Comparison of ENCODE assay signal across 2 cellular contexts in the genomic region with DNA sequence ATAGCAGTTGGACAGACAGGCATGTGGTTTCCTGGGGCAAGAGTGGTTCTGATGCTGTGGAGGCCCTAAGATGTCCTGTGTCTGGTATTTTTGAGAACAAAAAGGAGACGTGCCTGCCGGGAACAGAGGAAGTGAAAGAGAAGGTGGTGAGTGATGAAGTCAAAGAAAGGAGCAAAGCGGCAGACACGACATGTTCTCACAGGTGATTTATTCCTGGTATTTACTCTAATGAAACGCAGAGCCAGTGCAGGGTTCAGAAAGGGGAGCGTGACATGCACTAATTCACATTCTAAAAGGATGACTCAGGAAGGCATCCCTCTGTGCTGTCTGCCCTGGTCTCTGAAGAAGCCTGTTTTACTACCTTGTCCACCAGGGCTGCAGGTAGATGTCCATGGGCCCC.
TF ChIP-seq lines count a peak whose summit lies in the region.

No MANE protein-coding gene starts in this region.

TF ChIP-seq in A549, 52 proteins besides CTCF, POLR2A, EP300 and RAD21:
- TF ChIP-seq, protein P1, sequence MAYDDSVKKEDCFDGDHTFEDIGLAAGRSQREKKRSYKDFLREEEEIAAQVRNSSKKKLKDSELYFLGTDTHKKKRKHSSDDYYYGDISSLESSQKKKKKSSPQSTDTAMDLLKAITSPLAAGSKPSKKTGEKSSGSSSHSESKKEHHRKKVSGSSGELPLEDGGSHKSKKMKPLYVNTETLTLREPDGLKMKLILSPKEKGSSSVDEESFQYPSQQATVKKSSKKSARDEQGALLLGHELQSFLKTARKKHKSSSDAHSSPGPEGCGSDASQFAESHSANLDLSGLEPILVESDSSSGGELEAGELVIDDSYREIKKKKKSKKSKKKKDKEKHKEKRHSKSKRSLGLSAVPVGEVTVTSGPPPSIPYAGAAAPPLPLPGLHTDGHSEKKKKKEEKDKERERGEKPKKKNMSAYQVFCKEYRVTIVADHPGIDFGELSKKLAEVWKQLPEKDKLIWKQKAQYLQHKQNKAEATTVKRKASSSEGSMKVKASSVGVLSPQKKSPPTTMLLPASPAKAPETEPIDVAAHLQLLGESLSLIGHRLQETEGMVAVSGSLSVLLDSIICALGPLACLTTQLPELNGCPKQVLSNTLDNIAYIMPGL (CRISPR knock-in tag; IDR thresholded peaks at IDR 0.05; ENCODE audit: borderline replicate concordance): no peak
- TF ChIP-seq CHD4 (IDR thresholded peaks at IDR 0.05; ENCODE audit: borderline replicate concordance) (no peak), FOSB (CRISPR knock-in tag; IDR thresholded peaks at IDR 0.05) (no peak), FOXS1 (CRISPR knock-in tag; IDR thresholded peaks at IDR 0.05) (no peak), MAZ (IDR thresholded peaks at IDR 0.05; ENCODE audit: borderline replicate concordance, low read depth, low read length) (no peak), ZNF302 (CRISPR knock-in tag; IDR thresholded peaks at IDR 0.05) (no peak), RFX5 (IDR thresholded peaks at IDR 0.05) (no peak), ZFP36 (IDR thresholded peaks at IDR 0.05; ENCODE audit: borderline replicate concordance, partially characterized antibody) (no peak), PHF8 (IDR thresholded peaks at IDR 0.05; ENCODE audit: borderline replicate concordance, low read depth) (no peak), JUNB (IDR thresholded peaks at IDR 0.05) (no peak), RARB (CRISPR knock-in tag; IDR thresholded peaks at IDR 0.05) (no peak), HDAC2 (IDR thresholded peaks at IDR 0.05) (no peak), TFCP2L1 (CRISPR knock-in tag; IDR thresholded peaks at IDR 0.05) (no peak), BHLHE40 (IDR thresholded peaks at IDR 0.05; ENCODE audit: low read depth, low read length) (no peak)
- TF ChIP-seq, protein P2, sequence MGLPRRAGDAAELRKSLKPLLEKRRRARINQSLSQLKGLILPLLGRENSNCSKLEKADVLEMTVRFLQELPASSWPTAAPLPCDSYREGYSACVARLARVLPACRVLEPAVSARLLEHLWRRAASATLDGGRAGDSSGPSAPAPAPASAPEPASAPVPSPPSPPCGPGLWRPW (IDR thresholded peaks at IDR 0.05): no peak
- TF ChIP-seq, protein P3, sequence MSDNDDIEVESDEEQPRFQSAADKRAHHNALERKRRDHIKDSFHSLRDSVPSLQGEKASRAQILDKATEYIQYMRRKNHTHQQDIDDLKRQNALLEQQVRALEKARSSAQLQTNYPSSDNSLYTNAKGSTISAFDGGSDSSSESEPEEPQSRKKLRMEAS (IDR thresholded peaks at IDR 0.05): no peak

TF ChIP-seq in HCT116, 20 proteins besides CTCF, POLR2A, EP300 and RAD21 (continued from another document):
- TF ChIP-seq ZBTB33 (IDR thresholded peaks at IDR 0.05; ENCODE audit: extremely low read depth, insufficient replicate concordance, low read length) (no peak), SP1 (IDR thresholded peaks at IDR 0.05; ENCODE audit: low read depth) (peak; percentile 54), FOSL1 (IDR thresholded peaks at IDR 0.05; ENCODE audit: low read depth) (peak; percentile 73), JUND (IDR thresholded peaks at IDR 0.05) (peak; percentile 81), ATF3 (IDR thresholded peaks at IDR 0.05) (no peak), SRF (IDR thresholded peaks at IDR 0.05; ENCODE audit: low read depth) (peak; percentile 14; the same call in 1 of the 2 replicates)
- TF ChIP-seq, protein P3 (IDR thresholded peaks at IDR 0.05): peak; percentile 46; the same call in 1 of the 2 replicates
- TF ChIP-seq, protein P4, sequence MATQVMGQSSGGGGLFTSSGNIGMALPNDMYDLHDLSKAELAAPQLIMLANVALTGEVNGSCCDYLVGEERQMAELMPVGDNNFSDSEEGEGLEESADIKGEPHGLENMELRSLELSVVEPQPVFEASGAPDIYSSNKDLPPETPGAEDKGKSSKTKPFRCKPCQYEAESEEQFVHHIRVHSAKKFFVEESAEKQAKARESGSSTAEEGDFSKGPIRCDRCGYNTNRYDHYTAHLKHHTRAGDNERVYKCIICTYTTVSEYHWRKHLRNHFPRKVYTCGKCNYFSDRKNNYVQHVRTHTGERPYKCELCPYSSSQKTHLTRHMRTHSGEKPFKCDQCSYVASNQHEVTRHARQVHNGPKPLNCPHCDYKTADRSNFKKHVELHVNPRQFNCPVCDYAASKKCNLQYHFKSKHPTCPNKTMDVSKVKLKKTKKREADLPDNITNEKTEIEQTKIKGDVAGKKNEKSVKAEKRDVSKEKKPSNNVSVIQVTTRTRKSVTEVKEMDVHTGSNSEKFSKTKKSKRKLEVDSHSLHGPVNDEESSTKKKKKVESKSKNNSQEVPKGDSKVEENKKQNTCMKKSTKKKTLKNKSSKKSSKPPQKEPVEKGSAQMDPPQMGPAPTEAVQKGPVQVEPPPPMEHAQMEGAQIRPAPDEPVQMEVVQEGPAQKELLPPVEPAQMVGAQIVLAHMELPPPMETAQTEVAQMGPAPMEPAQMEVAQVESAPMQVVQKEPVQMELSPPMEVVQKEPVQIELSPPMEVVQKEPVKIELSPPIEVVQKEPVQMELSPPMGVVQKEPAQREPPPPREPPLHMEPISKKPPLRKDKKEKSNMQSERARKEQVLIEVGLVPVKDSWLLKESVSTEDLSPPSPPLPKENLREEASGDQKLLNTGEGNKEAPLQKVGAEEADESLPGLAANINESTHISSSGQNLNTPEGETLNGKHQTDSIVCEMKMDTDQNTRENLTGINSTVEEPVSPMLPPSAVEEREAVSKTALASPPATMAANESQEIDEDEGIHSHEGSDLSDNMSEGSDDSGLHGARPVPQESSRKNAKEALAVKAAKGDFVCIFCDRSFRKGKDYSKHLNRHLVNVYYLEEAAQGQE (IDR thresholded peaks at IDR 0.05; ENCODE audit: low read depth): no peak
